In the genomic region with DNA sequence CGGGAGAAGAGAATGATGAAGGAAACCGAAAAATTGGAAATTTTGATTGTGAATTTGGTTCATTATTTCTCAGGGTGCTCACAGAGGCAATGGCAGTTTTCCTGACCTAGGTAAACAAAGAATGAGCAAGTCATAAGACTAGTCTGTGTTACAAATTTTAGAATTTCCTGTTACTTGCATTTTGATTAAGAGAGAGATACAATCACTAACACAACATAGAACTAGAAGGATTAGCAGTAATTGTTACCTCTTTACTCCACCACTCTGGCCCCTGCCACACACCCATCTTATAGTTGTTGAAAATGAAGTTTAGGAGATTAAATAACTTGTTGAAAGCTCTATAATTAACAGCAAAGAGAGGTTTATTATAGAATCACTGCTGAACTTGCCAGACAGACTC, we compare ENCODE assay signal across 16 cellular contexts.
DNase-seq lines count a peak whose midpoint lies in the region; ATAC-seq and TF ChIP-seq lines count a peak whose summit lies in the region.
"Had no signal": no experiment of that assay in that cellular context is flagged by ENCODE, and none has a peak within 500 bp of the region (broad histone marks: within the 10 kb centered on the region; RNA-seq: fewer than 3 reads in every experiment).

No MANE protein-coding gene starts in this region.

- no peaks in the 10 kb centered on the region for H3K27me3 ChIP-seq in Loucy (ENCODE audit: insufficient read depth, low read length, poor library complexity, severe bottlenecking)

- no peak for DNase-seq in NCI-H510A treated with DMSO at 0.1 percent for 48 hours (lab: John Stamatoyannopoulos, UW)
- DNase-seq in activated effector memory CD4-positive, alpha-beta T cell treated with anti-CD3 and anti-CD28 coated beads, Interleukin-2, amount 50 U/mL, for 16 hours: no peak
- DNase-seq: C1 segment of cervical spinal cord; Calu3; CD4-positive, alpha-beta memory T cell; COR-L47; DMS53; DMS79 treated with DMSO at 0.1 percent for 48 hours; GF-D8; H9 had no signal

- H3K9me3 ChIP-seq in Loucy (ENCODE audit: insufficient read depth, low read depth, low read length): no peaks in the 10 kb centered on the region

- no peak overlapping the region for H3K4me3 Mint-ChIP-seq in T-helper 1 cell treated with Interleukin-12 subunit alpha and Interleukin-12 subunit beta and Interleukin-4 antibody, amounts not matched to agents 30 μg/mL and 1 μg/mL, for 36 hours
- H3K4me3 Mint-ChIP-seq in activated T-helper 17 cell treated with anti-CD3 and anti-CD28 coated beads, Interleukin-2, amount 50 U/mL, for 72 hours: no peak overlapping the region
- H3K4me3 Mint-ChIP-seq: CD4-positive, alpha-beta memory T cell; GM23338; H9 had no signal

- H3K79me2 ChIP-seq in Loucy (ENCODE audit: insufficient read depth, low read length): no peaks in the 10 kb centered on the region

- no peaks in the 10 kb centered on the region for H4K20me1 ChIP-seq in Loucy (ENCODE audit: insufficient read depth, low read length, poor library complexity, severe bottlenecking)

- no peak overlapping the region for H3K9ac ChIP-seq in Loucy (ENCODE audit: low read depth, low read length, poor library complexity, severe bottlenecking)

- H3K9me2 ChIP-seq in Loucy (replicated peaks; ENCODE audit: low read depth, low read length): no peaks in the 10 kb centered on the region

- peaks cover 23% of the 10 kb centered on the region for H3K9me3 Mint-ChIP-seq in T-helper 1 cell treated with Interleukin-12 subunit alpha and Interleukin-12 subunit beta and Interleukin-4 antibody, amounts not matched to agents 30 μg/mL and 1 μg/mL, for 36 hours
- no peaks in the 10 kb centered on the region for H3K9me3 Mint-ChIP-seq in activated T-helper 17 cell treated with anti-CD3 and anti-CD28 coated beads, Interleukin-2, amount 50 U/mL, for 72 hours
- H3K9me3 Mint-ChIP-seq: CD4-positive, alpha-beta memory T cell had no signal

- peaks cover 7% of the 10 kb centered on the region for H3K4me1 Mint-ChIP-seq in T-helper 1 cell treated with Interleukin-12 subunit alpha and Interleukin-12 subunit beta and Interleukin-4 antibody, amounts not matched to agents 30 μg/mL and 1 μg/mL, for 36 hours (ENCODE audit: low read depth)
- H3K4me1 Mint-ChIP-seq in activated T-helper 17 cell treated with anti-CD3 and anti-CD28 coated beads, Interleukin-2, amount 50 U/mL, for 72 hours: no peaks in the 10 kb centered on the region
- H3K4me1 Mint-ChIP-seq: CD4-positive, alpha-beta memory T cell; GM23338; H9 had no signal

- H2AFZ ChIP-seq in Loucy (ENCODE audit: low read length): 0 out of 2 replicates have a peak overlapping the region, but pooled peaks have one; percentile 17
- H2AFZ ChIP-seq: GM23338 had no signal

- no peaks in the 10 kb centered on the region for H3K36me3 ChIP-seq in Loucy (ENCODE audit: insufficient read depth, low read length)

- no peaks in the 10 kb centered on the region for H3F3A ChIP-seq in Loucy (ENCODE audit: low read depth)

- peak; percentile 45 for ATAC-seq in activated T-helper 17 cell treated with anti-CD3 and anti-CD28 coated beads, Interleukin-2, amount 50 U/mL, for 72 hours (replicated peaks)
- no peak for ATAC-seq in HG02884 (IDR thresholded peaks at IDR 0.05; ENCODE audit: unreplicated experiment)
- ATAC-seq: GM23338, HCT116 had no signal

- H3K4me3 ChIP-seq in Loucy (ENCODE audit: low read length, poor library complexity, severe bottlenecking): no peak overlapping the region
- H3K4me3 ChIP-seq: GM23338 had no signal

- peaks cover 3% of the 10 kb centered on the region for H3K4me1 ChIP-seq in Loucy (ENCODE audit: insufficient read depth, low read length, poor library complexity, severe bottlenecking)

- no peak for TF ChIP-seq CTCF in Loucy (conservative IDR thresholded peaks at IDR 0.05; ENCODE audit: low read length)

- peak overlapping the region; percentile 51 for H3K27ac Mint-ChIP-seq in T-helper 1 cell treated with Interleukin-12 subunit alpha and Interleukin-12 subunit beta and Interleukin-4 antibody, amounts not matched to agents 30 μg/mL and 1 μg/mL, for 36 hours
- no peak overlapping the region for H3K27ac Mint-ChIP-seq in activated T-helper 17 cell treated with anti-CD3 and anti-CD28 coated beads, Interleukin-2, amount 50 U/mL, for 72 hours
- H3K27ac Mint-ChIP-seq: CD4-positive, alpha-beta memory T cell; GM23338; H9 had no signal

- H3K36me3 Mint-ChIP-seq in T-helper 1 cell treated with Interleukin-12 subunit alpha and Interleukin-12 subunit beta and Interleukin-4 antibody, amounts not matched to agents 30 μg/mL and 1 μg/mL, for 36 hours (ENCODE audit: low read depth): peaks cover 34% of the 10 kb centered on the region
- H3K36me3 Mint-ChIP-seq in activated T-helper 17 cell treated with anti-CD3 and anti-CD28 coated beads, Interleukin-2, amount 50 U/mL, for 72 hours (ENCODE audit: low read depth): peaks cover 6% of the 10 kb centered on the region

- H3K27me3 Mint-ChIP-seq in T-helper 1 cell treated with Interleukin-12 subunit alpha and Interleukin-12 subunit beta and Interleukin-4 antibody, amounts not matched to agents 30 μg/mL and 1 μg/mL, for 36 hours (ENCODE audit: low read depth): no peaks in the 10 kb centered on the region
- H3K27me3 Mint-ChIP-seq in activated T-helper 17 cell treated with anti-CD3 and anti-CD28 coated beads, Interleukin-2, amount 50 U/mL, for 72 hours: no peaks in the 10 kb centered on the region
- H3K27me3 Mint-ChIP-seq: CD4-positive, alpha-beta memory T cell had no signal

- H3K4me2 ChIP-seq in Loucy (ENCODE audit: low read depth, low read length, poor library complexity, severe bottlenecking): no peak overlapping the region
- H3K4me2 ChIP-seq: GM23338 had no signal
